In genomic region chr16:50309156-50309526, GRCh38 we compare ENCODE assay signal across 22 cellular contexts. TPM values are rescaled to one million over a fixed set of nuclear protein-coding genes. Genes with fewer than 3 reads are reported as not detected.
DNase-seq lines count a peak whose midpoint lies in the region; ATAC-seq, FAIRE-seq and TF ChIP-seq lines count a peak whose summit lies in the region.
"Had no signal": no experiment of that assay in that cellular context is flagged by ENCODE, and none has a peak within 500 bp of the region (broad histone marks: within the 10 kb centered on the region; RNA-seq: fewer than 3 reads in every experiment).

No MANE protein-coding gene starts in this region.

- peak in 1 of 2 donors; percentile 35 for DNase-seq in activated naive CD4-positive, alpha-beta T cell treated with anti-CD3 and anti-CD28 coated beads, Interleukin-2, amount 50 U/mL, for 72 hours (ENCODE audit: low spot score in 2 of 2)
- no peak for DNase-seq in activated naive CD4-positive, alpha-beta T cell treated with Interleukin-2 at 50 U/mL for 16 hours
- DNase-seq in T-helper 17 cell, result no peak
- DNase-seq in H1 (ENCODE audit: low read depth in 1 of 2, low spot score in 2 of 2), result no peak
- no peak for DNase-seq in AML-193 (lab: John Stamatoyannopoulos, UW)
- DNase-seq: DMS153; esophagus squamous epithelium; glutamatergic neuron; midbrain; NCI-H1436; NCI-H2227 treated with DMSO at 0.1 percent for 48 hours; nucleus accumbens; stimulated activated CD4-positive, alpha-beta T cell treated with anti-CD3 and anti-CD28 coated beads, Interleukin-1b, Interleukin-23, amount 100 ng/mL, for 48 hours had no signal

- no peaks in the 10 kb centered on the region for H3K27me3 Mint-ChIP-seq in T-helper 17 cell
- no peaks in the 10 kb centered on the region for H3K27me3 Mint-ChIP-seq in stimulated activated memory B cell treated with anti-CD40 and anti-IgM and Interleukin-4, amounts not matched to agents 10 μg/mL and 1 μg/mL and 100 μg/mL, for 72 hours
- H3K27me3 Mint-ChIP-seq: brain had no signal

- H3K9ac ChIP-seq in H1 (replicated peaks in 1 of 4; ENCODE audit: extremely low read depth in 1 of 4, low read depth in 3 of 4, low read length in 3 of 4), result no peak overlapping the region

- no peak for TF ChIP-seq EP300 in H1 (IDR thresholded peaks at IDR 0.05; ENCODE audit: borderline replicate concordance in 1 of 2, low read depth in 2 of 2, low read length in 2 of 2)

- H3K4me2 ChIP-seq in H1 (ENCODE audit: insufficient read depth in 1 of 2, low read depth in 2 of 2, low read length in 2 of 2), result no peak overlapping the region

- no peak overlapping the region for H2BK20ac ChIP-seq in H1 (ENCODE audit: low read length)

- POLR2A ChIA-PET in H1 (lab: Charles Lee; ENCODE audit: partially characterized antibody), result interaction anchor here (1.5 to 1.6 kb wide), 2 partner anchors 11 to 47 kb away, joined by 4 to 5 read pairs; no protein-coding TSS in a partner anchor

- CTCF ChIA-PET in H1 (lab: Charles Lee; ENCODE audit: partially characterized antibody), result interaction anchor here (0.8 to 1.8 kb wide), 7 partner anchors 8 to 230 kb away, joined by 3 to 6 read pairs (median 3); partner anchors contain the start of gene ADCY7

- H3K4me3 ChIP-seq in H1 (ENCODE audit: extremely low read depth in 1 of 4, insufficient read depth in 2 of 4, low read depth in 3 of 4, low read length in 4 of 4), result no peak overlapping the region
- H3K4me3 ChIP-seq: esophagus squamous epithelium, sigmoid colon, suprapubic skin had no signal

- H3K56ac ChIP-seq in H1 (replicated peaks; ENCODE audit: insufficient read length, low read depth, low read length), result no peak overlapping the region

- no peaks in the 10 kb centered on the region for H3K27me3 ChIP-seq in H1 (replicated peaks in 1 of 4; ENCODE audit: control insufficient read depth in 3 of 4, extremely low read depth in 1 of 4, insufficient read depth in 3 of 4, low read length in 3 of 4)
- H3K27me3 ChIP-seq: esophagus squamous epithelium, sigmoid colon, suprapubic skin had no signal

- H3K14ac ChIP-seq in H1 (ENCODE audit: insufficient read length), result no peak overlapping the region

- H3K23ac ChIP-seq in H1 (ENCODE audit: insufficient read length), result no peak overlapping the region

- no peaks in the 10 kb centered on the region for H3K79me2 ChIP-seq in H1 (ENCODE audit: control insufficient read depth in 1 of 2, insufficient read depth in 2 of 2, low read length in 2 of 2)

- no peak overlapping the region for H3K27ac ChIP-seq in H1 (ENCODE audit: low read depth, low read length)
- H3K27ac ChIP-seq: sigmoid colon, suprapubic skin had no signal

- H3K4me1 Mint-ChIP-seq in T-helper 17 cell, result peaks cover 24% of the 10 kb centered on the region
- peaks cover 13% of the 10 kb centered on the region for H3K4me1 Mint-ChIP-seq in stimulated activated memory B cell treated with anti-CD40 and anti-IgM and Interleukin-4, amounts not matched to agents 10 μg/mL and 1 μg/mL and 100 μg/mL, for 72 hours

- no peaks in the 10 kb centered on the region for H3K23me2 ChIP-seq in H1 (ENCODE audit: low read depth, low read length)

- no peak overlapping the region for H3K18ac ChIP-seq in H1 (ENCODE audit: extremely low read depth, low read length)

- peaks cover 3 to 4% of the 10 kb centered on the region in 2 experiments for H4K20me1 ChIP-seq in H1 (replicated peaks in 1 of 2; ENCODE audit: control insufficient read depth in 1 of 2, insufficient read depth in 2 of 2, low read length in 2 of 2)

- no peak overlapping the region for H2AFZ ChIP-seq in H1 (ENCODE audit: low read length)

- no peak overlapping the region for H2BK15ac ChIP-seq in H1 (ENCODE audit: low read length)

- H4K91ac ChIP-seq in H1 (replicated peaks; ENCODE audit: insufficient read length, low read length), result no peak overlapping the region

- H3K36me3 ChIP-seq in H1 (ENCODE audit: control insufficient read depth in 2 of 4, insufficient read depth in 4 of 4, low read length in 3 of 4), result peaks cover 0 to 8% (median under 1%) of the 10 kb centered on the region in 4 experiments; a peak in 2 of 8 replicates

- H3K4ac ChIP-seq in H1 (replicated peaks; ENCODE audit: insufficient read length, low read depth, low read length), result no peak overlapping the region

- WGBS in H1 (ENCODE audit: extremely low coverage in 1 of 2, insufficient coverage in 1 of 2, insufficient read length in 1 of 2, insufficient replicate concordance in 2 of 2, low coverage in 1 of 2, low lambda C conversion rate in 2 of 2, missing lambda C conversion rate in 1 of 2), 2 experiments, result 78% methylated on average over 11 of the region's 11 CpGs; no CpG with 5 or more reads in 1 of the 2 experiments

- TF ChIP-seq RAD21 in H1 (IDR thresholded peaks at IDR 0.05 in 1 of 2, conservative IDR thresholded peaks at IDR 0.05 in 1 of 2; ENCODE audit: low read depth in 2 of 2, low read length in 2 of 2), result no peak

- no peak for ATAC-seq in activated naive CD4-positive, alpha-beta T cell treated with anti-CD3 and anti-CD28 coated beads, Interleukin-2, amount 50 U/mL, for 72 hours
- no peak for ATAC-seq in T-helper 17 cell
- no peak for ATAC-seq in stimulated activated memory B cell treated with anti-CD40 and anti-IgM and Interleukin-4, amounts not matched to agents 10 μg/mL and 1 μg/mL and 100 μg/mL, for 72 hours
- no peak for ATAC-seq in GM18511 (IDR thresholded peaks at IDR 0.05; ENCODE audit: unreplicated experiment)
- no peak for ATAC-seq in GM21515 (IDR thresholded peaks at IDR 0.05; ENCODE audit: unreplicated experiment)
- ATAC-seq: HCT116 had no signal

- no peak for FAIRE-seq in H1 (lab: Jason Lieb, UNC)
- FAIRE-seq: GM18507, islet of Langerhans had no signal

- H2BK12ac ChIP-seq in H1 (ENCODE audit: low read depth, low read length), result no peak overlapping the region

- H3K4me3 Mint-ChIP-seq in T-helper 17 cell, result no peak overlapping the region
- no peak overlapping the region for H3K4me3 Mint-ChIP-seq in stimulated activated memory B cell treated with anti-CD40 and anti-IgM and Interleukin-4, amounts not matched to agents 10 μg/mL and 1 μg/mL and 100 μg/mL, for 72 hours
- H3K4me3 Mint-ChIP-seq: brain had no signal

- no peak overlapping the region for H4K5ac ChIP-seq in H1 (ENCODE audit: insufficient read length, low read depth, low read length)

- H2BK5ac ChIP-seq in H1 (ENCODE audit: low read depth, low read length), result no peak overlapping the region

- TF ChIP-seq POLR2A in H1 (IDR thresholded peaks at IDR 0.05; ENCODE audit: control extremely low read depth in 1 of 2, low read depth in 2 of 2, low read length in 2 of 2), result no peak

- H2AK5ac ChIP-seq in H1 (ENCODE audit: low read depth, low read length), result no peak overlapping the region

- H3K79me1 ChIP-seq in H1 (ENCODE audit: low read depth, low read length), result no peaks in the 10 kb centered on the region

- no peak overlapping the region for H2BK120ac ChIP-seq in H1 (replicated peaks; ENCODE audit: low read depth, low read length)

- peaks cover 0 to 21% of the 10 kb centered on the region in 2 donors for H3K36me3 Mint-ChIP-seq in activated naive CD4-positive, alpha-beta T cell treated with anti-CD3 and anti-CD28 coated beads, Interleukin-2, amount 50 U/mL, for 72 hours
- H3K36me3 Mint-ChIP-seq in T-helper 17 cell (ENCODE audit: low read depth), result no peaks in the 10 kb centered on the region
- H3K36me3 Mint-ChIP-seq in stimulated activated memory B cell treated with anti-CD40 and anti-IgM and Interleukin-4, amounts not matched to agents 10 μg/mL and 1 μg/mL and 100 μg/mL, for 72 hours, result peaks cover 54% of the 10 kb centered on the region
- H3K36me3 Mint-ChIP-seq: brain had no signal

- H3K9me3 ChIP-seq in T-helper 17 cell (ENCODE audit: control insufficient read depth, low read length, poor library complexity, severe bottlenecking) (no peaks in the 10 kb centered on the region), H1 (ENCODE audit: insufficient read depth in 2 of 2, low read depth in 1 of 2, low read length in 1 of 2) (no peaks in the 10 kb centered on the region; a peak in 1 of 4 replicates)
- H3K9me3 ChIP-seq: esophagus squamous epithelium, sigmoid colon, suprapubic skin had no signal

- H3K9me3 Mint-ChIP-seq in activated naive CD4-positive, alpha-beta T cell treated with anti-CD3 and anti-CD28 coated beads, Interleukin-2, amount 50 U/mL, for 72 hours, result no peaks in the 10 kb centered on the region
- no peaks in the 10 kb centered on the region for H3K9me3 Mint-ChIP-seq in stimulated activated memory B cell treated with anti-CD40 and anti-IgM and Interleukin-4, amounts not matched to agents 10 μg/mL and 1 μg/mL and 100 μg/mL, for 72 hours
- H3K9me3 Mint-ChIP-seq: brain had no signal

- no peak for TF ChIP-seq CTCF in H1 (IDR thresholded peaks at IDR 0.05; ENCODE audit: control extremely low read depth in 1 of 3, insufficient read depth in 1 of 3, low read depth in 1 of 3, low read length in 3 of 3)

- H3K27ac Mint-ChIP-seq in activated naive CD4-positive, alpha-beta T cell treated with anti-CD3 and anti-CD28 coated beads, Interleukin-2, amount 50 U/mL, for 72 hours, result peak overlapping the region; percentile 86
- H3K27ac Mint-ChIP-seq in T-helper 17 cell, result peak overlapping the region; percentile 70
- peak overlapping the region; percentile 53 for H3K27ac Mint-ChIP-seq in stimulated activated memory B cell treated with anti-CD40 and anti-IgM and Interleukin-4, amounts not matched to agents 10 μg/mL and 1 μg/mL and 100 μg/mL, for 72 hours

- peak overlapping the region; percentile 46; the same call in 1 of the 2 replicates for H4K8ac ChIP-seq in H1 (ENCODE audit: extremely low read depth, insufficient read depth, low read length)

- no peaks in the 10 kb centered on the region; a peak in 1 of 7 replicates for H3K4me1 ChIP-seq in H1 (replicated peaks in 1 of 4; ENCODE audit: control insufficient read depth in 3 of 4, insufficient read depth in 4 of 4, low read length in 3 of 4)

RNA-seq across cellular contexts. Expression of gene ADCY7, which starts 42.8 kb away (rescaled TPM):
- total RNA-seq in activated naive CD4-positive, alpha-beta T cell treated with anti-CD3 and anti-CD28 coated beads, Interleukin-2, amount 50 U/mL, for 72 hours, result 100 to 1,000 TPM in 1 of 2 donors, 10 to 100 TPM in 1; 78.5 to 104 TPM
- 100 to 1,000 TPM; 187 to 203 TPM for total RNA-seq in T-helper 17 cell
- total RNA-seq in H1 (2021; fragmentation: NEBNext Ultra II Directional; extraction: Animal tissue kit (Norgen Biotek cat#: 25700)), result 4.7 and 5.1 TPM in 2 replicates
- polyA plus RNA-seq in H1 (2011; rRNA removed), result 2.4 and 5.5 TPM in 2 replicates
- 4.9 TPM for polyA plus RNA-seq in H1 (2011; cell fraction: cytosol; rRNA removed)
- 13.5 TPM for polyA plus RNA-seq in H1 (2011; cell fraction: nucleus; rRNA removed)
- polyA plus RNA-seq in H1 (2012, experiment 1 of 2), result 2.0 to 4.3 TPM (median 2.9 TPM) in 4 replicates
- 0.45 TPM for polyA plus RNA-seq in H1 (2012, experiment 2 of 2)
- 1.8 TPM for polyA plus RNA-seq in H1 (2013, experiment 1 of 2)
- polyA plus RNA-seq in H1 (2013, experiment 2 of 2), result 1.7 TPM
- polyA minus RNA-seq in H1 (2011; rRNA and poly(A)+ RNA removed), result 6.9 and 7.2 TPM in 2 replicates
- polyA minus RNA-seq in H1 (2011; cell fraction: cytosol; rRNA and poly(A)+ RNA removed), result 7.3 TPM
- 6.4 TPM for polyA minus RNA-seq in H1 (2011; cell fraction: nucleus; rRNA and poly(A)+ RNA removed)

RNA-seq across cellular contexts. Expression of gene BRD7, which starts 59.6 kb away (rescaled TPM):
- total RNA-seq in activated naive CD4-positive, alpha-beta T cell treated with anti-CD3 and anti-CD28 coated beads, Interleukin-2, amount 50 U/mL, for 72 hours, result 10 to 100 TPM; 71.5 to 84.9 TPM
- 10 to 100 TPM; 74.2 to 83.4 TPM for total RNA-seq in T-helper 17 cell
- total RNA-seq in H1 (2021; fragmentation: NEBNext Ultra II Directional; extraction: Animal tissue kit (Norgen Biotek cat#: 25700)), result 119 and 120 TPM in 2 replicates
- polyA plus RNA-seq in H1 (2011; rRNA removed), result 27.7 and 42.5 TPM in 2 replicates
- 45.8 TPM for polyA plus RNA-seq in H1 (2011; cell fraction: cytosol; rRNA removed)
- 101 TPM for polyA plus RNA-seq in H1 (2011; cell fraction: nucleus; rRNA removed)
- 76.6 to 117 TPM (median 91.0 TPM) in 4 replicates for polyA plus RNA-seq in H1 (2012, experiment 1 of 2)
- polyA plus RNA-seq in H1 (2012, experiment 2 of 2), result 11.0 TPM
- polyA plus RNA-seq in H1 (2013, experiment 1 of 2), result 160 TPM
- polyA plus RNA-seq in H1 (2013, experiment 2 of 2), result 158 TPM
- polyA minus RNA-seq in H1 (2011; rRNA and poly(A)+ RNA removed), result 69.2 and 75.1 TPM in 2 replicates
- polyA minus RNA-seq in H1 (2011; cell fraction: cytosol; rRNA and poly(A)+ RNA removed), result 31.0 TPM
- 169 TPM for polyA minus RNA-seq in H1 (2011; cell fraction: nucleus; rRNA and poly(A)+ RNA removed)

Comparison
In these comparisons a context has a peak if more than half of its experiments do, and no peak if none do; other contexts are left out.
1. RNA of gene ADCY7, which starts 42.8 kb away (total RNA-seq): 187 to 203 TPM in T-helper 17 cell and 78.5 to 104 TPM in activated naive CD4-positive, alpha-beta T cell treated with anti-CD3 and anti-CD28 coated beads, Interleukin-2, amount 50 U/mL, for 72 hours; 4.7 to 5.1 TPM in H1; every median in the first group is over 10 times any median in the second.
2. Peak in every context shown above with its lines, with median percentiles within 50 percentile points of each other: H3K27ac Mint-ChIP-seq.